In the genomic region with DNA sequence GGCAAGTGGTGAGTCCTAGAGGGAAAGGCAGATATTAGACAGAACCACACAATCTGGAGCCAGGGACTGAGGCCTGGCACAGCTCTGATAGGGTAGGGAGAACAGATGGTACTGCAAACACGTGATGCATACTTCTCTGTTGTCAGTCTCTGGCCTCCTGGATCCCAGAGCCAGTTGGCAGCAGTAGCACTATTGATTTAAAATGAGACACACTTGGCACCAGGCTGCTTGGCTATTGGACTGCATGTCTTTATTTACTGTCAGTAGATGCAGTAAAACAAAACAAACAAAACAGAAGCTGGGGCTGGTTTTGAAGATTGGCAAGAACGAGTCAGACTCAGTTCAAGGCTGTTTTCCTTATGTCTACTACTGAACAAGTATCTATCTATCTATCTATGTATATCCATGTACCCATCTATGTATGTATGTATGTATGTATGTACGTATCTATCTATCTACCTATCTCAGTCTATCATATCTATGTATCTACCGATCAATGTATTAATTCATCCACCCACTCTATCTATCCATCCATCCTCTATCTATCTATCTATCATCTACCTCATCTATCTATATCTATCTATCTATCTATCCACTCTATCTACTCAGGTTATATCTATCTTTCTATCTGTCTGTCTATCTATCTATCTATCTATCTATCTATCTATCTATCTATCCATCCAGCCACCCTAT, we compare ENCODE assay signal across 19 cellular contexts. TPM values are rescaled to one million over a fixed set of nuclear protein-coding genes. Genes with fewer than 3 reads are reported as not detected.
DNase-seq lines count a peak whose midpoint lies in the region; ATAC-seq and TF ChIP-seq lines count a peak whose summit lies in the region.
"Had no signal": no experiment of that assay in that cellular context is flagged by ENCODE, and none has a peak within 500 bp of the region (broad histone marks: within the 10 kb centered on the region; RNA-seq: fewer than 3 reads in every experiment).

No MANE protein-coding gene starts in this region.

- H3K27me3 ChIP-seq in Peyer's patch: no peaks in the 10 kb centered on the region
- H3K27me3 ChIP-seq: brain microvascular endothelial cell, uterus had no signal

- no peak overlapping the region for H3K4me3 ChIP-seq in Peyer's patch
- H3K4me3 ChIP-seq: uterus had no signal

- no peak overlapping the region for H3K27ac ChIP-seq in Peyer's patch
- H3K27ac ChIP-seq: brain microvascular endothelial cell, uterus had no signal

- peak; percentile 49 for DNase-seq in COR-L47 (lab: John Stamatoyannopoulos, UW)
- DNase-seq in NCI-H1092 treated with DMSO at 0.1 percent for 48 hours (lab: John Stamatoyannopoulos, UW): peak; percentile 97
- DNase-seq in anterior cingulate cortex (lab: John Stamatoyannopoulos, UW): peak in 37 of 58 donors; percentile 3 to 73 (median 30)
- peak; percentile 24 for DNase-seq in middle frontal gyrus (ENCODE audit: extremely low spot score, low spot score)
- no peak for DNase-seq in Peyer's patch
- DNase-seq in omental fat pad (ENCODE audit: low spot score): no peak
- DNase-seq: activated CD8-positive, alpha-beta memory T cell treated with anti-CD3 and anti-CD28 coated beads for 24 hours; brain microvascular endothelial cell; CD8-positive, alpha-beta T cell; NCI-H1436 treated with DMSO at 0.1 percent for 48 hours; uterus had no signal

- ATAC-seq in HG02938 (IDR thresholded peaks at IDR 0.05; ENCODE audit: unreplicated experiment) (no peak), omental fat pad (ENCODE audit: low FRiP score) (no peak), HG03039 (IDR thresholded peaks at IDR 0.05; ENCODE audit: unreplicated experiment) (no peak)
- ATAC-seq: CD8-positive, alpha-beta T cell had no signal

- TF ChIP-seq POLR2A in Peyer's patch (IDR thresholded peaks at IDR 0.05): no peak

- H3K36me3 ChIP-seq in Peyer's patch: peaks cover 0 to 20% (median 0%) of the 10 kb centered on the region in 3 donors
- H3K36me3 ChIP-seq: brain microvascular endothelial cell, uterus had no signal

- no peak for TF ChIP-seq CTCF in Peyer's patch (IDR thresholded peaks at IDR 0.05)
- TF ChIP-seq CTCF in omental fat pad (IDR thresholded peaks at IDR 0.05): no peak

- H3K4me1 ChIP-seq in Peyer's patch: no peaks in the 10 kb centered on the region
- H3K4me1 ChIP-seq: uterus had no signal

- no peaks in the 10 kb centered on the region for H3K9me3 ChIP-seq in Peyer's patch
- H3K9me3 ChIP-seq: uterus had no signal

RNA-seq across cellular contexts. Expression of gene MGAM2, which starts 23.4 kb away (rescaled TPM):
- 100 to 1,000 TPM in 1 of 4 donors, 10 to 100 TPM in 3; 11.6 to 116 (median 90.3) TPM for total RNA-seq in Peyer's patch
- 1 to 10 TPM in 1 of 4 donors, under 1 TPM in 2, not detected in 1; 0.19 to 1.9 (median 0.19) TPM for total RNA-seq in omental fat pad
- total RNA-seq: CD8-positive, alpha-beta T cell; dermis microvascular lymphatic vessel endothelial cell; epithelial cell of proximal tubule; frontal cortex; NCI-H460; OCI-LY7; osteoblast had no signal

Comparison
In these comparisons a context has a peak if more than half of its experiments do, and no peak if none do; other contexts are left out.
1. DNase-seq: peak in COR-L47 (single experiment), NCI-H1092 treated with DMSO at 0.1 percent for 48 hours (single experiment), anterior cingulate cortex (37 of 58) and middle frontal gyrus (single experiment); none in Peyer's patch (0 of 3) and omental fat pad (single experiment).
2. RNA of gene MGAM2, which starts 23.4 kb away (total RNA-seq): 11.6 to 116 TPM in Peyer's patch; 0.19 to 1.9 TPM in omental fat pad; every median in the first group is over 4 times any median in the second.